ENCODE assay signal across 5 cellular contexts in the genomic region with DNA sequence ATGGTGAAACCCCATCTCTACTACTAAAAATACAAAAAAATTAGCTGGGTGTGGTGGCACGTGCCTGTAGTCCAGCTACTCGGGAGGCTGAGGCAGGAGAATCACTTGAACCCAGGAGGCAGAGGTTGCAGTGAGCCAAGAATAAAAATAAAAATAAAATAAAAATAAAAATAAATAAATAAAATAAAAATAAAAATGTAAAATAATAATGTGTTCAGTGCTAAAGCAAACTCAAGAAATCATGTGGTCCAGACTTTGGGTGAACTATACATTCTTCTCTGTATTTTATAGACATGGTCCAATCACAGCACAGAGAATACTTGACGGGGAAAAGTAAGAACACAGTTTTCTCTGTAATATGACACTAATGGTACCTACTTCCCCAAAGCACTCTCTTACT. TPM values are rescaled to one million over a fixed set of nuclear protein-coding genes. Genes with fewer than 3 reads are reported as not detected.
"Had no signal": no experiment of that assay in that cellular context is flagged by ENCODE, and none has a peak within 500 bp of the region (broad histone marks: within the 10 kb centered on the region; RNA-seq: fewer than 3 reads in every experiment).

No MANE protein-coding gene starts in this region.

RNA-seq across cellular contexts. Expression of gene NRAP, which starts 11.4 kb away (rescaled TPM):
- total RNA-seq: GM23248, GM23338, H1, H9, HFFc6 had no signal
- polyA plus RNA-seq: GM23248, GM23338, H1 had no signal
